8 cellular contexts compared by ENCODE assay signal in the genomic region with DNA sequence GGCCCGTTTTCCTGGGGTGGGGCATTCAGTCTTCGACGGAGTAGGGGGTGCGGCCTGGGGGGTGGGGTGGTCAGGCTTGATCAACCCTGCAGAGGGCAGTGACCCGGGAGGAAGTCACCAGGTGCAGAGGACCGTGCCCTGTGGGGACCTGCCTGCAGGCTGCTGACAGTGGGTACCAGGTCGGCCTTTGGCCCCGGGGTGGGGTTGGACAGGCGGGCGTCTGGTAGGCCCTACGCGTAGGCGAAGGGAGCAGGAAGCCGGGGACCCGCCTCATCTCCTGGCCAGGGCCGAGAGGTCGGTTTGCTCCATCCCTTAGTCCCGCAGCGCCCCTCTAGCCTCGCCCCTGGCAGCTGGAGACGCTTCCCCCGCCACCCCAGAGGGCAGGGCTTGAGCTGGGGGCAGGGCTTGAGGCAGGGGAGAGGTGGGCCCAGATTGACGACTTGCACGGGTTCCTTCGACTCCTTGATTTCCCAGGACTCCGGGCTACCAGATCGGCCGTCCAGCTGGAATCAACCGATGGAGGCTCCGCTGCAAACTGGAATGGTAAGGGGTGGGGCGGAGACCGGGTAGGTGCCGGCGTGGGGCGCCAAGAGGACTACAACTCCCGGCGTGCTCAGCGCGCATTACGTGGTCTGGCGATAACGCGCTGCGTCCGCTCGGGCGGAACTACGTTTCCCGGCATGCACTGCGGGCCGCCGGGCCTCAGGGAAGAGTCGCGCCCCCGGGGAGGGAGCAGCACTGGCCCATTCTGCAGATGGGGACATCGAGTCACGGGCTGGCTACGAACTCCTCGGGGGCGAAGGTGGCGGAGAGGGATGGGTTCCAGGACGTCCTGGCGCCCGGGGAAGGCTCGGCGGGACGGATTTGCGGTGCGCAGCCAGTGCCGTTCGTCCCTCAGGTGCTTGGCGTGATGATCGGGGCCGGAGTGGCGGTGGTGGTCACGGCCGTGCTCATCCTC. TPM values are rescaled to one million over a fixed set of nuclear protein-coding genes. Genes with fewer than 3 reads are reported as not detected.
DNase-seq lines count a peak whose midpoint lies in the region; ATAC-seq and TF ChIP-seq lines count a peak whose summit lies in the region.

A gene (plus strand): TSS at position 683 of the 958 bp plus-strand sequence. CDS start 72 bp downstream, at position 755.

- CTCF ChIA-PET in T-cell (lab: Charles Lee), result interaction anchor here (0.6 to 1.0 kb wide), 3 partner anchors 12 to 334 kb away, joined by 3 to 4 read pairs (median 3); a partner anchor contains a TSS

- peaks cover 13 to 22% (median 21%) of the 10 kb centered on the region in 3 donors for H3K4me1 Mint-ChIP-seq in T-cell
- peaks cover 4% of the 10 kb centered on the region for H3K4me1 Mint-ChIP-seq in type B pancreatic cell (ENCODE audit: unreplicated experiment)

- H3K27me3 Mint-ChIP-seq in T-cell (no peaks in the 10 kb centered on the region), type B pancreatic cell (no peaks in the 10 kb centered on the region)

- POLR2A ChIA-PET in T-cell (lab: Charles Lee), result no interaction called here

- peak; percentile 69 for ATAC-seq in HG02763 (IDR thresholded peaks at IDR 0.05; ENCODE audit: unreplicated experiment)
- ATAC-seq in T-cell (replicated peaks in 1 of 4), result peak; percentile 79 to 86 (median 80)

- H3K36me3 ChIP-seq in adipocyte (ENCODE audit: control insufficient read depth, insufficient read depth, low read length, severe bottlenecking), result peaks cover 18% of the 10 kb centered on the region

- peaks cover 10% of the 10 kb centered on the region for H3K4me1 ChIP-seq in adipocyte (ENCODE audit: control insufficient read depth, insufficient read depth, low read length)

- H3K27ac Mint-ChIP-seq in T-cell (peak within 1 kb of the TSS; percentile 86 to 95), type B pancreatic cell (peak within 1 kb of the TSS; percentile 94)

- no peaks in the 10 kb centered on the region for H3K9me3 Mint-ChIP-seq in T-cell
- no peaks in the 10 kb centered on the region for H3K9me3 Mint-ChIP-seq in type B pancreatic cell

- H3K36me3 Mint-ChIP-seq in T-cell (peaks cover 9% of the 10 kb centered on the region), type B pancreatic cell (peaks cover 4% of the 10 kb centered on the region)

- no peaks in the 10 kb centered on the region for H3K27me3 ChIP-seq in adipocyte (replicated peaks; ENCODE audit: control insufficient read depth, insufficient read depth, low read length)

- H3K4me3 Mint-ChIP-seq in T-cell, result peak within 1 kb of the TSS; percentile 90 to 97 (median 91)
- peak within 1 kb of the TSS; percentile 97 for H3K4me3 Mint-ChIP-seq in type B pancreatic cell

- H3K9me3 ChIP-seq in adipocyte (ENCODE audit: control insufficient read depth, low read length), result no peaks in the 10 kb centered on the region

- DNase-seq in NCI-H1436 (lab: John Stamatoyannopoulos, UW), result peak; percentile 81
- peak; percentile 78 to 94 (median 90) for DNase-seq in T-cell
- DNase-seq in adipocyte (ENCODE audit: low read depth), result peak; percentile 98
- peak; percentile 98 for DNase-seq in cardiac septum (ENCODE audit: low spot score)
- peak; percentile 96 to 100 (median 97) for DNase-seq in posterior cingulate gyrus
- peak; percentile 95 for DNase-seq in type B pancreatic cell (ENCODE audit: extremely low spot score, unreplicated experiment)

- intact Hi-C loops in cardiac septum (cut with DNase I), result loop anchor here (1.0 to 2.0 kb wide), 2 partner anchors 16 to 19 kb away; a partner anchor contains a TSS
- intact Hi-C loops in posterior cingulate gyrus (cut with DNase I), result loop anchor here (1.0 to 2.0 kb wide), 2 partner anchors 16 to 47 kb away; a partner anchor contains a TSS

- peak within 1 kb of the TSS; percentile 97 for H3K4me3 ChIP-seq in adipocyte (ENCODE audit: low read length)

- peak within 1 kb of the TSS; percentile 96 for H3K9ac ChIP-seq in adipocyte (ENCODE audit: low read length)

- TF ChIP-seq CTCF in GM12873 (IDR thresholded peaks at IDR 0.05; ENCODE audit: insufficient read depth, low read depth, low read length, missing control alignments) (peak; percentile 17), type B pancreatic cell (conservative IDR thresholded peaks at IDR 0.05) (no peak)

RNA-seq across cellular contexts. Expression of the gene that starts here (rescaled TPM):
- 100 to 1,000 TPM in 3 of 5 donors, 10 to 100 TPM in 2; 88.4 to 158 (median 125) TPM for total RNA-seq in T-cell
- 41.9 TPM for total RNA-seq in cardiac septum
- total RNA-seq in type B pancreatic cell (ENCODE audit: low replicate concordance), result 84.3 and 86.1 TPM in 2 replicates

Comparison
In these comparisons a context has a peak if more than half of its experiments do, and no peak if none do; other contexts are left out.
1. Peak in every context shown above with its lines: DNase-seq, ATAC-seq and H3K4me3 ChIP-seq.